9 cellular contexts compared by ENCODE assay signal in the genomic region with DNA sequence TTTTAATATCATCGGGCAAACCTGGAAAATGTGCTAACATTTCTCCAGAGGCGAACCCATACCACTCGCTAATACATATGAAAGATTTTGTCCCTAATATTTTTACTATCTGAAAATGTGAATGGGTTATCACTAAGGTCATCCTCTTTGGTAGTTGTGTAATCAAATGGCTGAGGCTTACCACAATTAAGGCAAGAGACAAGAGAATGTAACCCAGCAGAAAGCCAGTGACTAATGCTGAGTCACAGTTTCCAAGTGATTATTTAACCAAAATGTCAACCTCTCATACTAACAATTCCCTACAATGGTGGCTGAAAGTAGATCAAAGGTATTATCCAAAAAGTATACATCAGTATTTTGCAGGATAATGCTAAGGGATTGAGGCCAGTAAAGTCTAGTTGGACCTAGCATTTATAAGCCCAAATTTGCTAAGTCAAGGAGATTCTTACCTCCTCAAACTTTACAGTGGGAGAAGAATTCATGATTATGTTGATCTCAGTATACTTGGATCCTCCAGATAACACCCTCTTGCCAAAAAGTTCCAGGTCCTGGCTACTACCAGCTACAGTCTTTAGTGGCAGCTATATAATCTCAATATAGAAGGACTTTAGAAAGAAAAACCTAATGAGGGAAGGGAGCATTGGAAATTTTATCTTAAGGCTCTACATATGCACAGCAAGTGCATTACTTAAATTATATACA. TPM values are rescaled to one million over a fixed set of nuclear protein-coding genes. Genes with fewer than 3 reads are reported as not detected.
A peak's percentile ranks its signal among the peaks of the same experiment; 100 is the strongest.
DNase-seq lines count a peak whose midpoint lies in the region; ATAC-seq and TF ChIP-seq lines count a peak whose summit lies in the region.
"Had no signal": no experiment of that assay in that cellular context is flagged by ENCODE, and none has a peak within 500 bp of the region (broad histone marks: within the 10 kb centered on the region; RNA-seq: fewer than 3 reads in every experiment).

No MANE protein-coding gene starts in this region.

- no peaks in the 10 kb centered on the region for H3K36me3 ChIP-seq in PC-9 (ENCODE audit: low read depth)
- H3K36me3 ChIP-seq: thoracic aorta had no signal

- CTCF ChIA-PET in PC-9 (lab: Charles Lee), result no interaction called here

- peaks cover 55% of the 10 kb centered on the region for H3F3A ChIP-seq in PC-9 (ENCODE audit: insufficient read depth, low read depth)

- peaks cover 88% of the 10 kb centered on the region for H3K79me2 ChIP-seq in PC-9 (ENCODE audit: low read depth)

- no peaks in the 10 kb centered on the region for H3K9me3 ChIP-seq in PC-9 (ENCODE audit: insufficient read depth, low read depth)
- H3K9me3 ChIP-seq: thoracic aorta had no signal

- no TSS peak for BruUV-seq in PC-9 (replicated peaks; lab: Mats Ljungman, UMichigan)

- H2AFZ ChIP-seq in PC-9, result no peak overlapping the region

- H3K9me3 Mint-ChIP-seq in activated T-cell treated with anti-CD3 and anti-CD28 coated beads, Interleukin-2, amount 50 U/mL, for 4 hours, result no peaks in the 10 kb centered on the region
- no peaks in the 10 kb centered on the region for H3K9me3 Mint-ChIP-seq in effector memory CD8-positive, alpha-beta T cell

- H3K27me3 Mint-ChIP-seq in activated T-cell treated with anti-CD3 and anti-CD28 coated beads, Interleukin-2, amount 50 U/mL, for 4 hours (ENCODE audit: low read depth), result no peaks in the 10 kb centered on the region
- H3K27me3 Mint-ChIP-seq in effector memory CD8-positive, alpha-beta T cell, result no peaks in the 10 kb centered on the region

- peak; percentile 75 to 81 for ATAC-seq in activated T-cell treated with anti-CD3 and anti-CD28 coated beads, Interleukin-2, amount 50 U/mL, for 4 hours
- peak; percentile 64 for ATAC-seq in effector memory CD8-positive, alpha-beta T cell (replicated peaks)
- peak; percentile 80 for ATAC-seq in omental fat pad (ENCODE audit: low FRiP score)
- no peak for ATAC-seq in GM21367 (IDR thresholded peaks at IDR 0.05; ENCODE audit: unreplicated experiment)

- peaks cover 11% of the 10 kb centered on the region for H3K36me3 Mint-ChIP-seq in activated T-cell treated with anti-CD3 and anti-CD28 coated beads, Interleukin-2, amount 50 U/mL, for 4 hours (ENCODE audit: insufficient read depth)
- H3K36me3 Mint-ChIP-seq in effector memory CD8-positive, alpha-beta T cell (ENCODE audit: insufficient read depth), result peaks cover 78% of the 10 kb centered on the region

- H3K4me1 Mint-ChIP-seq in activated T-cell treated with anti-CD3 and anti-CD28 coated beads, Interleukin-2, amount 50 U/mL, for 4 hours (ENCODE audit: low read depth), result peaks cover 62% of the 10 kb centered on the region
- H3K4me1 Mint-ChIP-seq in effector memory CD8-positive, alpha-beta T cell (ENCODE audit: low read depth in 2 of 2), result peaks cover 41 to 69% of the 10 kb centered on the region in 2 donors

- no peak overlapping the region for H3K4me3 Mint-ChIP-seq in activated T-cell treated with anti-CD3 and anti-CD28 coated beads, Interleukin-2, amount 50 U/mL, for 4 hours
- H3K4me3 Mint-ChIP-seq in effector memory CD8-positive, alpha-beta T cell, result peak overlapping the region in 1 of 2 donors; percentile 49

- no peaks in the 10 kb centered on the region for H3K27me3 ChIP-seq in PC-9 (ENCODE audit: insufficient read depth, low read depth)

- H3K4me2 ChIP-seq in PC-9, result peak overlapping the region; percentile 53

- intact Hi-C loops in PC-9 (cut with micrococcal nuclease; ENCODE audit: unreplicated experiment), result no loop called here

- peaks cover 71% of the 10 kb centered on the region for H3K4me1 ChIP-seq in PC-9 (replicated peaks; ENCODE audit: insufficient read depth)

- no peaks in the 10 kb centered on the region for H3K9me2 ChIP-seq in PC-9 (ENCODE audit: insufficient read depth)

- no peak for TF ChIP-seq CTCF in PC-9 (conservative IDR thresholded peaks at IDR 0.05)
- TF ChIP-seq CTCF in omental fat pad (IDR thresholded peaks at IDR 0.05), result no peak

- H4K20me1 ChIP-seq in PC-9 (ENCODE audit: insufficient read depth), result no peaks in the 10 kb centered on the region

- peak overlapping the region; percentile 17 to 81 for H3K27ac Mint-ChIP-seq in effector memory CD8-positive, alpha-beta T cell

- POLR2A ChIA-PET in PC-9 (lab: Charles Lee; ENCODE audit: unreplicated experiment), result interaction anchor here (0.6 kb wide), 1 partner anchor 22 kb away, joined by 4 read pairs; no protein-coding TSS in a partner anchor

- H3K4me3 ChIP-seq in PC-9, result no peak overlapping the region
- H3K4me3 ChIP-seq: thoracic aorta had no signal

- peak overlapping the region; percentile 87 for H3K27ac ChIP-seq in PC-9
- H3K27ac ChIP-seq: thoracic aorta had no signal

- no peak for DNase-seq in activated T-cell treated with anti-CD3 and anti-CD28 coated beads, Interleukin-2, amount 50 U/mL, for 4 hours
- DNase-seq in activated T-cell treated with anti-CD3 and anti-CD28 coated beads, Interleukin-2, amount 50 U/mL, for 1 hour, result no peak
- DNase-seq in PC-9 (peak; percentile 38 to 98), omental fat pad (ENCODE audit: low spot score) (no peak), occipital lobe (lab: John Stamatoyannopoulos, UW) (no peak)
- no peak for DNase-seq in effector memory CD8-positive, alpha-beta T cell
- no peak for DNase-seq in effector CD8-positive, alpha-beta T cell (lab: John Stamatoyannopoulos, UW)

RNA-seq across cellular contexts. Expression of gene SIK3, which starts 25.6 kb away (rescaled TPM):
- 10 to 100 TPM; 28.7 to 48.8 (median 36.5) TPM for total RNA-seq in activated T-cell treated with anti-CD3 and anti-CD28 coated beads, Interleukin-2, amount 50 U/mL, for 4 hours
- total RNA-seq in PC-9 (2021), result 28.6 and 30.2 TPM in 2 replicates
- 10 to 100 TPM; 31.2 to 54.6 (median 50.2) TPM for total RNA-seq in omental fat pad
- total RNA-seq in occipital lobe, result 29.9 TPM

Comparison
In these comparisons a context has a peak if more than half of its experiments do, and no peak if none do; other contexts are left out.
1. DNase-seq: peak in PC-9 (2 of 2); none in activated T-cell treated with anti-CD3 and anti-CD28 coated beads, Interleukin-2, amount 50 U/mL, for 4 hours (single experiment), activated T-cell treated with anti-CD3 and anti-CD28 coated beads, Interleukin-2, amount 50 U/mL, for 1 hour (single experiment), effector memory CD8-positive, alpha-beta T cell (0 of 3), omental fat pad (single experiment), occipital lobe (single experiment) and effector CD8-positive, alpha-beta T cell (single experiment).